ENCODE assay signal across 16 cellular contexts in genomic region chr5:139457653-139458306, GRCh38. TPM values are rescaled to one million over a fixed set of nuclear protein-coding genes. Genes with fewer than 3 reads are reported as not detected.
DNase-seq lines count a peak whose midpoint lies in the region; ATAC-seq, FAIRE-seq and TF ChIP-seq lines count a peak whose summit lies in the region.
"Had no signal": no experiment of that assay in that cellular context is flagged by ENCODE, and none has a peak within 500 bp of the region (broad histone marks: within the 10 kb centered on the region; RNA-seq: fewer than 3 reads in every experiment).

No MANE protein-coding gene starts in this region.

- peak overlapping the region; percentile 94 for H3K27ac Mint-ChIP-seq in activated naive CD4-positive, alpha-beta T cell treated with anti-CD3 and anti-CD28 coated beads for 36 hours
- H3K27ac Mint-ChIP-seq in astrocyte (ENCODE audit: unreplicated experiment) = no peak overlapping the region

- no peaks in the 10 kb centered on the region for H4K20me1 ChIP-seq in astrocyte (ENCODE audit: insufficient read depth, low read length)

- H2AFZ ChIP-seq in astrocyte (ENCODE audit: low read depth, low read length) = no peak overlapping the region

- H3K27ac ChIP-seq in astrocyte (ENCODE audit: low read depth, low read length) = peak overlapping the region; percentile 96
- peak overlapping the region; percentile 19 for H3K27ac ChIP-seq in thymus (ENCODE audit: low read depth)
- H3K27ac ChIP-seq: prostate gland had no signal

- H3K4me1 Mint-ChIP-seq in activated naive CD4-positive, alpha-beta T cell treated with anti-CD3 and anti-CD28 coated beads for 36 hours (ENCODE audit: low read depth) = peaks cover 58% of the 10 kb centered on the region
- H3K4me1 Mint-ChIP-seq in astrocyte (ENCODE audit: low read depth, unreplicated experiment) = peaks cover 29% of the 10 kb centered on the region

- no peak for TF ChIP-seq CTCF in astrocyte (IDR thresholded peaks at IDR 0.05; ENCODE audit: insufficient read depth, low read depth, low read length)

- H3K27me3 Mint-ChIP-seq in activated naive CD4-positive, alpha-beta T cell treated with anti-CD3 and anti-CD28 coated beads for 36 hours (ENCODE audit: low read depth) = no peaks in the 10 kb centered on the region
- H3K27me3 Mint-ChIP-seq in astrocyte (ENCODE audit: low read depth, unreplicated experiment) = peaks cover 9% of the 10 kb centered on the region

- H3K4me3 ChIP-seq in astrocyte (ENCODE audit: insufficient read depth, low read depth, low read length) (no peak overlapping the region), thymus (ENCODE audit: low read length) (no peak overlapping the region)
- H3K4me3 ChIP-seq: prostate gland, uterus had no signal

- H3K4me1 ChIP-seq in astrocyte (ENCODE audit: insufficient read depth, low read length) (peaks cover 49% of the 10 kb centered on the region), thymus (ENCODE audit: control insufficient read depth, insufficient read depth, low read length) (peaks cover 13% of the 10 kb centered on the region)
- H3K4me1 ChIP-seq: prostate gland, uterus had no signal

- 86% methylated on average over 5 of the region's 5 CpGs for WGBS in thymus

- H3K79me2 ChIP-seq in astrocyte (ENCODE audit: insufficient read depth, low read length) = no peaks in the 10 kb centered on the region

- H3K9me3 ChIP-seq in astrocyte (ENCODE audit: insufficient read depth, low read depth, low read length) = no peaks in the 10 kb centered on the region
- no peaks in the 10 kb centered on the region for H3K9me3 ChIP-seq in thymus (ENCODE audit: control insufficient read depth)
- H3K9me3 ChIP-seq: prostate gland, uterus had no signal

- FAIRE-seq in astrocyte (lab: Jason Lieb, UNC) = no peak
- FAIRE-seq: GM12892 had no signal

- CTCF ChIA-PET in activated naive CD4-positive, alpha-beta T cell treated with anti-CD3 and anti-CD28 coated beads for 36 hours (lab: Charles Lee) = interaction anchor here (0.5 to 1.7 kb wide), 5 partner anchors 10 to 67 kb away, joined by 3 to 6 read pairs (median 4); no protein-coding TSS in a partner anchor

- H3K36me3 ChIP-seq in astrocyte (ENCODE audit: insufficient read depth, low read length) = no peaks in the 10 kb centered on the region
- H3K36me3 ChIP-seq in thymus (ENCODE audit: control insufficient read depth, insufficient read depth) = no peaks in the 10 kb centered on the region
- H3K36me3 ChIP-seq: prostate gland, uterus had no signal

- DNase-seq in activated naive CD4-positive, alpha-beta T cell treated with anti-CD3 and anti-CD28 coated beads for 36 hours = no peak
- no peak for DNase-seq in activated naive CD4-positive, alpha-beta T cell treated with Interleukin-2 at 50 U/mL for 16 hours
- DNase-seq in astrocyte (ENCODE audit: low read depth) (no peak), NCI-H1092 treated with DMSO at 0.1 percent for 48 hours (lab: John Stamatoyannopoulos, UW) (no peak), ecto neural progenitor cell (ENCODE audit: low spot score) (no peak), NCI-H526 (lab: John Stamatoyannopoulos, UW) (no peak)
- DNase-seq: head of caudate nucleus, kidney glomerular epithelial cell, uterus had no signal

- H3K36me3 Mint-ChIP-seq in activated naive CD4-positive, alpha-beta T cell treated with anti-CD3 and anti-CD28 coated beads for 36 hours (ENCODE audit: low read depth) = no peaks in the 10 kb centered on the region
- no peaks in the 10 kb centered on the region for H3K36me3 Mint-ChIP-seq in astrocyte (ENCODE audit: low read depth, unreplicated experiment)
- H3K36me3 Mint-ChIP-seq: activated naive CD4-positive, alpha-beta T cell treated with anti-CD3 and anti-CD28 coated beads, Interleukin-2, amount 50 U/mL, for 72 hours had no signal

- H3K9ac ChIP-seq in astrocyte (ENCODE audit: low read length) = no peak overlapping the region

- intact Hi-C loops in activated naive CD4-positive, alpha-beta T cell treated with anti-CD3 and anti-CD28 coated beads for 36 hours (cut with micrococcal nuclease) = loop anchor here (2.0 kb wide), 2 partner anchors 53 to 55 kb away; partner anchors contain the start of gene SPATA24

- no peaks in the 10 kb centered on the region for H3K9me3 Mint-ChIP-seq in activated naive CD4-positive, alpha-beta T cell treated with anti-CD3 and anti-CD28 coated beads for 36 hours
- H3K9me3 Mint-ChIP-seq in astrocyte (ENCODE audit: unreplicated experiment) = no peaks in the 10 kb centered on the region

- ATAC-seq in HG03354 (IDR thresholded peaks at IDR 0.05; ENCODE audit: poor library complexity, severe bottlenecking, unreplicated experiment) = peak; percentile 36
- ATAC-seq: HCT116 had no signal

- H3K4me3 Mint-ChIP-seq in activated naive CD4-positive, alpha-beta T cell treated with anti-CD3 and anti-CD28 coated beads for 36 hours = no peak overlapping the region
- H3K4me3 Mint-ChIP-seq in astrocyte (ENCODE audit: unreplicated experiment) = no peak overlapping the region

- no peaks in the 10 kb centered on the region for H3K27me3 ChIP-seq in astrocyte (ENCODE audit: insufficient read depth, low read length)
- H3K27me3 ChIP-seq in thymus (ENCODE audit: control insufficient read depth, insufficient read depth) = no peaks in the 10 kb centered on the region
- H3K27me3 ChIP-seq: uterus had no signal

- no peak overlapping the region for H3K4me2 ChIP-seq in astrocyte (ENCODE audit: low read length)

RNA-seq across cellular contexts. Expression of gene ECSCR, which starts 4.8 kb away (rescaled TPM):
- under 1 TPM; 0.74 to 0.81 TPM for total RNA-seq in activated naive CD4-positive, alpha-beta T cell treated with anti-CD3 and anti-CD28 coated beads for 36 hours
- total RNA-seq in astrocyte = 0.96 and 1.00 TPM in 2 replicates
- 12.2 TPM for polyA plus RNA-seq in thymus

RNA-seq across cellular contexts. Expression of gene SMIM33, which starts 13.0 kb away (rescaled TPM):
- total RNA-seq in activated naive CD4-positive, alpha-beta T cell treated with anti-CD3 and anti-CD28 coated beads for 36 hours = under 1 TPM; 0.14 to 0.37 TPM
- total RNA-seq in astrocyte = not detected in 2 replicates
- 0.05 TPM for polyA plus RNA-seq in thymus
- total RNA-seq: cardiac septum, prostate gland, uterus had no signal

RNA-seq across cellular contexts. Expression of gene DNAJC18, which starts 18.5 kb away (rescaled TPM):
- 10 to 100 TPM; 18.1 to 18.8 TPM for total RNA-seq in activated naive CD4-positive, alpha-beta T cell treated with anti-CD3 and anti-CD28 coated beads for 36 hours
- 18.8 and 21.4 TPM in 2 replicates for total RNA-seq in astrocyte
- 4.3 TPM for polyA plus RNA-seq in thymus

RNA-seq across cellular contexts. Expression of gene STING1, which starts 24.8 kb away (rescaled TPM):
- 100 to 1,000 TPM; 136 to 140 TPM for total RNA-seq in activated naive CD4-positive, alpha-beta T cell treated with anti-CD3 and anti-CD28 coated beads for 36 hours
- 1.8 and 3.3 TPM in 2 replicates for total RNA-seq in astrocyte
- 58.3 TPM for polyA plus RNA-seq in thymus

RNA-seq across cellular contexts. Expression of gene SPATA24, which starts 53.9 kb away (rescaled TPM):
- 1 to 10 TPM; 6.0 to 7.4 TPM for total RNA-seq in activated naive CD4-positive, alpha-beta T cell treated with anti-CD3 and anti-CD28 coated beads for 36 hours
- 4.5 and 5.2 TPM in 2 replicates for total RNA-seq in astrocyte
- polyA plus RNA-seq in thymus = 6.6 TPM
